In the genomic region with DNA sequence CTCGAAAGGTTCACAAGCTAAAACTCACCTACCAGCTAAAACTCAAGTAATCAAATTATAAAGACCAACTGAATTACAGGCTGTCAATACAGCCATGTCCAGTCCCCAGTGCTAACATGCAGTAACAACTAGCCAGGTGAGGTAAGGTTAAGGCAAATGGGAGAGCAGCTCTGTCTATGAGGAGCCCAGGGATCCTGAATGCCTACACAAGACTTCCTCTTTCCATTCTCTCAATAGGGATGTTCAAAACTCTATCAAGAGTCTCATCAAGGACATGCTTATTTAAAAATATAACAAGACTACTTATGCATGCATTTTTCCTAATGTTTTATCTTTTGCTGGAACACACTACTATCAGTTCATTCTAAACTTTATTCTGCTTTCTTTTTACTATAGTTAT, we compare ENCODE assay signal across 1 cellular context.
TF ChIP-seq lines count a peak whose summit lies in the region.

No MANE protein-coding gene starts in this region.

TF ChIP-seq in WTC11, 78 proteins besides CTCF, POLR2A, EP300 and RAD21 (continued from another document):
- TF ChIP-seq, protein P1, sequence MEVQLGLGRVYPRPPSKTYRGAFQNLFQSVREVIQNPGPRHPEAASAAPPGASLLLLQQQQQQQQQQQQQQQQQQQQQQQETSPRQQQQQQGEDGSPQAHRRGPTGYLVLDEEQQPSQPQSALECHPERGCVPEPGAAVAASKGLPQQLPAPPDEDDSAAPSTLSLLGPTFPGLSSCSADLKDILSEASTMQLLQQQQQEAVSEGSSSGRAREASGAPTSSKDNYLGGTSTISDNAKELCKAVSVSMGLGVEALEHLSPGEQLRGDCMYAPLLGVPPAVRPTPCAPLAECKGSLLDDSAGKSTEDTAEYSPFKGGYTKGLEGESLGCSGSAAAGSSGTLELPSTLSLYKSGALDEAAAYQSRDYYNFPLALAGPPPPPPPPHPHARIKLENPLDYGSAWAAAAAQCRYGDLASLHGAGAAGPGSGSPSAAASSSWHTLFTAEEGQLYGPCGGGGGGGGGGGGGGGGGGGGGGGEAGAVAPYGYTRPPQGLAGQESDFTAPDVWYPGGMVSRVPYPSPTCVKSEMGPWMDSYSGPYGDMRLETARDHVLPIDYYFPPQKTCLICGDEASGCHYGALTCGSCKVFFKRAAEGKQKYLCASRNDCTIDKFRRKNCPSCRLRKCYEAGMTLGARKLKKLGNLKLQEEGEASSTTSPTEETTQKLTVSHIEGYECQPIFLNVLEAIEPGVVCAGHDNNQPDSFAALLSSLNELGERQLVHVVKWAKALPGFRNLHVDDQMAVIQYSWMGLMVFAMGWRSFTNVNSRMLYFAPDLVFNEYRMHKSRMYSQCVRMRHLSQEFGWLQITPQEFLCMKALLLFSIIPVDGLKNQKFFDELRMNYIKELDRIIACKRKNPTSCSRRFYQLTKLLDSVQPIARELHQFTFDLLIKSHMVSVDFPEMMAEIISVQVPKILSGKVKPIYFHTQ (CRISPR knock-in tag; IDR thresholded peaks at IDR 0.05): no peak
- TF ChIP-seq FOXK1 (CRISPR knock-in tag; IDR thresholded peaks at IDR 0.05): no peak
- TF ChIP-seq, protein P2, sequence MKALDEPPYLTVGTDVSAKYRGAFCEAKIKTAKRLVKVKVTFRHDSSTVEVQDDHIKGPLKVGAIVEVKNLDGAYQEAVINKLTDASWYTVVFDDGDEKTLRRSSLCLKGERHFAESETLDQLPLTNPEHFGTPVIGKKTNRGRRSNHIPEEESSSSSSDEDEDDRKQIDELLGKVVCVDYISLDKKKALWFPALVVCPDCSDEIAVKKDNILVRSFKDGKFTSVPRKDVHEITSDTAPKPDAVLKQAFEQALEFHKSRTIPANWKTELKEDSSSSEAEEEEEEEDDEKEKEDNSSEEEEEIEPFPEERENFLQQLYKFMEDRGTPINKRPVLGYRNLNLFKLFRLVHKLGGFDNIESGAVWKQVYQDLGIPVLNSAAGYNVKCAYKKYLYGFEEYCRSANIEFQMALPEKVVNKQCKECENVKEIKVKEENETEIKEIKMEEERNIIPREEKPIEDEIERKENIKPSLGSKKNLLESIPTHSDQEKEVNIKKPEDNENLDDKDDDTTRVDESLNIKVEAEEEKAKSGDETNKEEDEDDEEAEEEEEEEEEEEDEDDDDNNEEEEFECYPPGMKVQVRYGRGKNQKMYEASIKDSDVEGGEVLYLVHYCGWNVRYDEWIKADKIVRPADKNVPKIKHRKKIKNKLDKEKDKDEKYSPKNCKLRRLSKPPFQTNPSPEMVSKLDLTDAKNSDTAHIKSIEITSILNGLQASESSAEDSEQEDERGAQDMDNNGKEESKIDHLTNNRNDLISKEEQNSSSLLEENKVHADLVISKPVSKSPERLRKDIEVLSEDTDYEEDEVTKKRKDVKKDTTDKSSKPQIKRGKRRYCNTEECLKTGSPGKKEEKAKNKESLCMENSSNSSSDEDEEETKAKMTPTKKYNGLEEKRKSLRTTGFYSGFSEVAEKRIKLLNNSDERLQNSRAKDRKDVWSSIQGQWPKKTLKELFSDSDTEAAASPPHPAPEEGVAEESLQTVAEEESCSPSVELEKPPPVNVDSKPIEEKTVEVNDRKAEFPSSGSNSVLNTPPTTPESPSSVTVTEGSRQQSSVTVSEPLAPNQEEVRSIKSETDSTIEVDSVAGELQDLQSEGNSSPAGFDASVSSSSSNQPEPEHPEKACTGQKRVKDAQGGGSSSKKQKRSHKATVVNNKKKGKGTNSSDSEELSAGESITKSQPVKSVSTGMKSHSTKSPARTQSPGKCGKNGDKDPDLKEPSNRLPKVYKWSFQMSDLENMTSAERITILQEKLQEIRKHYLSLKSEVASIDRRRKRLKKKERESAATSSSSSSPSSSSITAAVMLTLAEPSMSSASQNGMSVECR (CRISPR knock-in tag; IDR thresholded peaks at IDR 0.05; ENCODE audit: borderline replicate concordance): no peak
- no peak for TF ChIP-seq NFE2L1 (CRISPR knock-in tag; IDR thresholded peaks at IDR 0.05)
